In genomic region chr1:70452164-70452939, GRCh38 we compare ENCODE assay signal across 8 cellular contexts. TPM values are rescaled to one million over a fixed set of nuclear protein-coding genes. Genes with fewer than 3 reads are reported as not detected.
A peak's percentile ranks its signal among the peaks of the same experiment; 100 is the strongest.
DNase-seq lines count a peak whose midpoint lies in the region; ATAC-seq lines count a peak whose summit lies in the region.
"Not testable (repeated sequence)": the region's sequence is repeated elsewhere in the genome, so short reads cannot be mapped to it uniquely, and the experiment has no call there.

No MANE protein-coding gene starts in this region.

- not testable (repeated sequence) for H3K4me3 Mint-ChIP-seq in activated T-cell treated with anti-CD3 and anti-CD28 coated beads, Interleukin-2, amount 50 U/mL, for 72 hours; activated naive CD8-positive, alpha-beta T cell treated with anti-CD3 and anti-CD28 coated beads, Interleukin-2, amount 50 U/mL, for 24 hours

- peak; percentile 11 to 29 for DNase-seq in activated CD4-positive, alpha-beta T cell treated with anti-CD3 and anti-CD28 coated beads, Interleukin-2, amount 50 U/mL, for 48 hours
- peak; percentile 5 to 7 for DNase-seq in activated T-cell treated with anti-CD3 and anti-CD28 coated beads, Interleukin-2, amount 50 U/mL, for 72 hours
- peak; percentile 5 for DNase-seq in activated naive CD8-positive, alpha-beta T cell treated with anti-CD3 and anti-CD28 coated beads, Interleukin-2, amount 50 U/mL, for 24 hours
- peak; percentile 55 for DNase-seq in stimulated activated CD4-positive, alpha-beta T cell treated with anti-CD3 and anti-CD28 coated beads, Interleukin-1b, Interleukin-23, amount 100 ng/mL, for 48 hours
- peak; percentile 18 for DNase-seq in stimulated activated naive CD4-positive, alpha-beta T cell treated with Interleukin-2 at 50 U/mL for 16 hours (lab: John Stamatoyannopoulos, UW)

- H3K36me3 Mint-ChIP-seq in activated T-cell treated with anti-CD3 and anti-CD28 coated beads, Interleukin-2, amount 50 U/mL, for 72 hours (ENCODE audit: insufficient read depth in 2 of 2); activated naive CD8-positive, alpha-beta T cell treated with anti-CD3 and anti-CD28 coated beads, Interleukin-2, amount 50 U/mL, for 24 hours (ENCODE audit: low read depth): not testable (repeated sequence)

- peak overlapping the region; percentile 68 for H3K27ac Mint-ChIP-seq in activated T-cell treated with anti-CD3 and anti-CD28 coated beads, Interleukin-2, amount 50 U/mL, for 72 hours
- peak overlapping the region; percentile 35 for H3K27ac Mint-ChIP-seq in activated naive CD8-positive, alpha-beta T cell treated with anti-CD3 and anti-CD28 coated beads, Interleukin-2, amount 50 U/mL, for 24 hours

- H3K4me1 Mint-ChIP-seq in activated T-cell treated with anti-CD3 and anti-CD28 coated beads, Interleukin-2, amount 50 U/mL, for 72 hours (ENCODE audit: low read depth), result peaks cover 16% of the 10 kb centered on the region
- not testable (repeated sequence) for H3K4me1 Mint-ChIP-seq in activated naive CD8-positive, alpha-beta T cell treated with anti-CD3 and anti-CD28 coated beads, Interleukin-2, amount 50 U/mL, for 24 hours

- H3K27me3 Mint-ChIP-seq in activated T-cell treated with anti-CD3 and anti-CD28 coated beads, Interleukin-2, amount 50 U/mL, for 72 hours (ENCODE audit: low read depth), result peaks cover 15% of the 10 kb centered on the region
- not testable (repeated sequence) for H3K27me3 Mint-ChIP-seq in activated naive CD8-positive, alpha-beta T cell treated with anti-CD3 and anti-CD28 coated beads, Interleukin-2, amount 50 U/mL, for 24 hours

- H3K9me3 Mint-ChIP-seq in activated T-cell treated with anti-CD3 and anti-CD28 coated beads, Interleukin-2, amount 50 U/mL, for 72 hours; activated naive CD8-positive, alpha-beta T cell treated with anti-CD3 and anti-CD28 coated beads, Interleukin-2, amount 50 U/mL, for 24 hours: not testable (repeated sequence)

- ATAC-seq in GM19025 (IDR thresholded peaks at IDR 0.05; ENCODE audit: low read depth, unreplicated experiment) (peak; percentile 49), HG02852 (IDR thresholded peaks at IDR 0.05; ENCODE audit: unreplicated experiment) (peak; percentile 74), HG03439 (IDR thresholded peaks at IDR 0.05; ENCODE audit: unreplicated experiment) (peak; percentile 74)
- ATAC-seq in activated T-cell treated with anti-CD3 and anti-CD28 coated beads, Interleukin-2, amount 50 U/mL, for 72 hours (replicated peaks in 1 of 2), result peak; percentile 77 to 88
- peak; percentile 72 for ATAC-seq in activated naive CD8-positive, alpha-beta T cell treated with anti-CD3 and anti-CD28 coated beads, Interleukin-2, amount 50 U/mL, for 24 hours

RNA-seq across cellular contexts. Expression of gene CTH, which starts 41.3 kb away (rescaled TPM):
- 10 to 100 TPM; 39.4 to 50.4 TPM for total RNA-seq in activated T-cell treated with anti-CD3 and anti-CD28 coated beads, Interleukin-2, amount 50 U/mL, for 72 hours

Comparison
In these comparisons a context has a peak if more than half of its experiments do, and no peak if none do; other contexts are left out.
1. Peak in every context shown above with its lines: DNase-seq and ATAC-seq.
2. DNase-seq: peak in every context shown above with its lines; median percentile 55 in stimulated activated CD4-positive, alpha-beta T cell treated with anti-CD3 and anti-CD28 coated beads, Interleukin-1b, Interleukin-23, amount 100 ng/mL, for 48 hours; 20 in activated CD4-positive, alpha-beta T cell treated with anti-CD3 and anti-CD28 coated beads, Interleukin-2, amount 50 U/mL, for 48 hours; 18 in stimulated activated naive CD4-positive, alpha-beta T cell treated with Interleukin-2 at 50 U/mL for 16 hours; 6 in activated T-cell treated with anti-CD3 and anti-CD28 coated beads, Interleukin-2, amount 50 U/mL, for 72 hours; 5 in activated naive CD8-positive, alpha-beta T cell treated with anti-CD3 and anti-CD28 coated beads, Interleukin-2, amount 50 U/mL, for 24 hours.